9 cellular contexts compared by ENCODE assay signal in the genomic region with DNA sequence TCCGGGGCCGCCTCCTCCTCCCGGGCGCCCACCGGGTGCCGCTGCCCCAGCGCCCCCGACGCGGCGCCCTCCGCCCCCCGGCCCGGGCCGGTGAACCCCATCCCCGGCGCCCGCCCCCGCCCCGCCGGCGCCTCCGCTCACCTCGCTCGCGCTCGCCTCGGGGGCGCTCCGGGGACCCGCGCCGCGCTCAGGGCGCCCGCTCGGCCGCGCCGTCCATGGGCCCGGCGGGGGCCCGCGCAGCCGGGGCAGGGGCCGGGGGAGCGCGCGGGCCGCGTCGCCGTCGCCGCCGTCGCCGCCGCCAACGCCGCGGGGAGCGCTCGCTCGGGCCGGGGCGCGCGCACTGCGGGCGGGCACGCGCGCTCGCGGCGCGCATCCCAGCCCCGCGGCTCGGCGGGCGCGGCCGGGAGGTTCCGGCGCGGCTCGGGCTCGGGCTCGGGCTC. TPM values are rescaled to one million over a fixed set of nuclear protein-coding genes. Genes with fewer than 3 reads are reported as not detected.
DNase-seq lines count a peak whose midpoint lies in the region; ATAC-seq, FAIRE-seq and TF ChIP-seq lines count a peak whose summit lies in the region.
"Had no signal": no experiment of that assay in that cellular context is flagged by ENCODE, and none has a peak within 500 bp of the region (broad histone marks: within the 10 kb centered on the region; RNA-seq: fewer than 3 reads in every experiment).

No MANE protein-coding gene starts in this region.

- no peak overlapping the region for H3K27ac ChIP-seq in SJSA1
- peak overlapping the region in 3 of 8 donors; percentile 47 to 91 (median 86) for H3K27ac ChIP-seq in spleen

- ATAC-seq in GM19023 (IDR thresholded peaks at IDR 0.05; ENCODE audit: unreplicated experiment) (peak; percentile 12), HG03571 (IDR thresholded peaks at IDR 0.05; ENCODE audit: unreplicated experiment) (no peak)

- H3K4me1 ChIP-seq in SJSA1 (replicated peaks), result peaks cover 11% of the 10 kb centered on the region; the same call in 1 of the 2 replicates
- H3K4me1 ChIP-seq in spleen, result peaks cover 13 to 71% (median 42%) of the 10 kb centered on the region in 6 donors

- TF ChIP-seq POLR2A in spleen (IDR thresholded peaks at IDR 0.05), result no peak

- no peak for FAIRE-seq in urothelium cell line (lab: Jason Lieb, UNC)

- H3K36me3 ChIP-seq in SJSA1 (no peaks in the 10 kb centered on the region), spleen (no peaks in the 10 kb centered on the region)

- 1 to 2% (median 1%) methylated on average over 32 to 91 of the region's 91 CpGs; no CpG with 5 or more reads in 2 of the 5 donors for WGBS in spleen, 5 donors

- peaks cover 13% of the 10 kb centered on the region for H3K27me3 ChIP-seq in SJSA1 (replicated peaks)
- peaks cover 0 to 84% (median 34%) of the 10 kb centered on the region in 7 donors for H3K27me3 ChIP-seq in spleen (replicated peaks in 1 of 7)

- intact Hi-C loops in spleen (cut with DNase I; ENCODE audit: low total_unique reads), result loop anchor here (10.0 kb wide), 1 partner anchor 367 kb away; no protein-coding TSS in a partner anchor

- peak overlapping the region; percentile 40 for H3K4me3 ChIP-seq in SJSA1
- peak overlapping the region; percentile 50 for H3K4me3 ChIP-seq in iPS-11a (ENCODE audit: low read depth, low read length)
- H3K4me3 ChIP-seq in spleen, result peak overlapping the region in 7 of 8 donors; percentile 17 to 79 (median 34)

- DNase-seq in SJSA1 (ENCODE audit: low read depth in 1 of 2, low spot score in 2 of 2) (no peak), spleen (peak; percentile 78), GM10266 (ENCODE audit: extremely low spot score) (no peak), NCI-H2081 treated with DMSO at 0.1 percent for 48 hours (lab: John Stamatoyannopoulos, UW) (no peak), urothelium cell line (ENCODE audit: low spot score) (no peak)

- TF ChIP-seq CTCF in spleen (IDR thresholded peaks at IDR 0.05 in 8 of 11, conservative IDR thresholded peaks at IDR 0.05 in 3 of 11) (no peak), GM10266 (IDR thresholded peaks at IDR 0.05; ENCODE audit: control insufficient read depth, insufficient read depth, low read depth, missing control alignments) (no peak)

- H3K9me3 ChIP-seq in SJSA1 (replicated peaks) (no peaks in the 10 kb centered on the region), spleen (no peaks in the 10 kb centered on the region)

RNA-seq across cellular contexts. Expression of gene DUSP8, which starts 0.3 kb away (rescaled TPM):
- total RNA-seq in SJSA1 (2014; rRNA removed; shearing (Covaris generic)), result 0.13 and 0.82 TPM in 2 replicates
- 10 to 100 TPM in 1 of 7 donors, 1 to 10 TPM in 6; 1.4 to 18.4 (median 3.1) TPM for total RNA-seq in spleen
- polyA plus RNA-seq in spleen, result 1 to 10 TPM in 1 of 3 donors, under 1 TPM in 2; 0.38 to 3.2 (median 0.87) TPM

RNA-seq across cellular contexts. Expression of gene KRTAP5-1, which starts 13.3 kb away (rescaled TPM):
- not detected in 2 replicates for total RNA-seq in SJSA1 (2014; rRNA removed; shearing (Covaris generic))
- not detected for total RNA-seq in spleen
- not detected for polyA plus RNA-seq in spleen
- total RNA-seq: activated B cell treated with CpG ODN at 0.5 μM for 24 hours had no signal

RNA-seq across cellular contexts. Expression of gene KRTAP5-2, which starts 26.3 kb away (rescaled TPM):
- not detected in 2 replicates for total RNA-seq in SJSA1 (2014; rRNA removed; shearing (Covaris generic))
- total RNA-seq in spleen, result not detected
- polyA plus RNA-seq in spleen, result not detected
- total RNA-seq: activated B cell treated with CpG ODN at 0.5 μM for 24 hours had no signal

RNA-seq across cellular contexts. Expression of gene KRTAP5-3, which starts 36.5 kb away (rescaled TPM):
- total RNA-seq in SJSA1 (2014; rRNA removed; shearing (Covaris generic)), result not detected in 2 replicates
- total RNA-seq in spleen, result not detected
- polyA plus RNA-seq in spleen, result not detected
- total RNA-seq: activated B cell treated with CpG ODN at 0.5 μM for 24 hours had no signal

RNA-seq across cellular contexts. Expression of gene KRTAP5-4, which starts 50.2 kb away (rescaled TPM):
- total RNA-seq in SJSA1 (2014; rRNA removed; shearing (Covaris generic)), result not detected in 2 replicates
- total RNA-seq in spleen, result not detected
- polyA plus RNA-seq in spleen, result not detected
- total RNA-seq: activated B cell treated with CpG ODN at 0.5 μM for 24 hours had no signal
